In genomic region chr5:80754900-80755299, GRCh38 we compare ENCODE assay signal across 8 cellular contexts.
A peak's percentile ranks its signal among the peaks of the same experiment; 100 is the strongest.
DNase-seq lines count a peak whose midpoint lies in the region; ATAC-seq lines count a peak whose summit lies in the region.

No MANE protein-coding gene starts in this region.

- peak overlapping the region; percentile 81 for H3K4me3 Mint-ChIP-seq in activated naive CD8-positive, alpha-beta T cell

- peak overlapping the region; percentile 97 for H3K27ac Mint-ChIP-seq in activated naive CD8-positive, alpha-beta T cell

- H3K9me3 Mint-ChIP-seq in activated naive CD8-positive, alpha-beta T cell (ENCODE audit: low read depth): no peaks in the 10 kb centered on the region

- DNase-seq in COLO668 (lab: John Stamatoyannopoulos, UW; ENCODE audit: unreplicated experiment) (peak; percentile 44), NCI-H1092 treated with DMSO at 0.1 percent for 48 hours (lab: John Stamatoyannopoulos, UW) (peak; percentile 78), DMS53 treated with DMSO at 0.1 percent for 48 hours (lab: John Stamatoyannopoulos, UW; ENCODE audit: unreplicated experiment) (no peak), hypothalamus (lab: John Stamatoyannopoulos, UW) (no peak), EL (no peak)
- peak; percentile 16 for DNase-seq in stimulated activated CD4-positive, alpha-beta T cell treated with anti-CD3 and anti-CD28 coated beads, Interleukin-12 subunit alpha, Interleukin-12 subunit beta, amount 100 ng/mL, for 4 hours

- ATAC-seq in GM21423 (IDR thresholded peaks at IDR 0.05; ENCODE audit: unreplicated experiment): peak; percentile 52

- H3K36me3 Mint-ChIP-seq in activated naive CD8-positive, alpha-beta T cell: peaks cover 30% of the 10 kb centered on the region

- no peaks in the 10 kb centered on the region for H3K27me3 Mint-ChIP-seq in activated naive CD8-positive, alpha-beta T cell

- H3K4me1 Mint-ChIP-seq in activated naive CD8-positive, alpha-beta T cell (ENCODE audit: low read depth): peaks cover 69% of the 10 kb centered on the region

Comparison
In these comparisons a context has a peak if more than half of its experiments do, and no peak if none do; other contexts are left out.
1. DNase-seq: peak in COLO668 (single experiment), NCI-H1092 treated with DMSO at 0.1 percent for 48 hours (single experiment) and stimulated activated CD4-positive, alpha-beta T cell treated with anti-CD3 and anti-CD28 coated beads, Interleukin-12 subunit alpha, Interleukin-12 subunit beta, amount 100 ng/mL, for 4 hours (single experiment); none in DMS53 treated with DMSO at 0.1 percent for 48 hours (single experiment), hypothalamus (0 of 51) and EL (single experiment).